11 cellular contexts compared by ENCODE assay signal in genomic region chr14:91112172-91112571, GRCh38. TPM values are rescaled to one million over a fixed set of nuclear protein-coding genes. Genes with fewer than 3 reads are reported as not detected.
A peak's percentile ranks its signal among the peaks of the same experiment; 100 is the strongest.
DNase-seq lines count a peak whose midpoint lies in the region; ATAC-seq and TF ChIP-seq lines count a peak whose summit lies in the region.
"Had no signal": no experiment of that assay in that cellular context is flagged by ENCODE, and none has a peak within 500 bp of the region (broad histone marks: within the 10 kb centered on the region; RNA-seq: fewer than 3 reads in every experiment).

No MANE protein-coding gene starts in this region.

- H3K27ac ChIP-seq in neural progenitor cell, result no peak overlapping the region

- H3K36me3 ChIP-seq in neural progenitor cell, result no peaks in the 10 kb centered on the region
- H3K36me3 ChIP-seq: uterus had no signal

- H3K4me3 Mint-ChIP-seq in activated CD4-positive, alpha-beta T cell treated with anti-CD3 and anti-CD28 coated beads, Interleukin-2, amount 10 ng/mL, durations not matched to agents 24 days and 14 days, result peak overlapping the region; percentile 54
- peak overlapping the region; percentile 96 for H3K4me3 Mint-ChIP-seq in activated naive CD8-positive, alpha-beta T cell treated with anti-CD3 and anti-CD28 coated beads, Interleukin-2, amount 10 ng/mL, durations not matched to agents 7 days and 5 days
- H3K4me3 Mint-ChIP-seq in neural progenitor cell, result peak overlapping the region; percentile 57

- H2AFZ ChIP-seq in neural progenitor cell (replicated peaks), result no peak overlapping the region

- ATAC-seq in activated naive CD8-positive, alpha-beta T cell treated with anti-CD3 and anti-CD28 coated beads, Interleukin-2, amount 10 ng/mL, durations not matched to agents 7 days and 5 days (ENCODE audit: low read depth), result no peak
- ATAC-seq in HG02884 (IDR thresholded peaks at IDR 0.05; ENCODE audit: unreplicated experiment) (no peak), GM18873 (IDR thresholded peaks at IDR 0.05; ENCODE audit: low FRiP score, unreplicated experiment) (no peak), GM21786 (IDR thresholded peaks at IDR 0.05; ENCODE audit: unreplicated experiment) (no peak)

- H3K27ac Mint-ChIP-seq in activated CD4-positive, alpha-beta T cell treated with anti-CD3 and anti-CD28 coated beads, Interleukin-2, amount 10 ng/mL, durations not matched to agents 24 days and 14 days, result peak overlapping the region; percentile 59
- H3K27ac Mint-ChIP-seq in activated naive CD8-positive, alpha-beta T cell treated with anti-CD3 and anti-CD28 coated beads, Interleukin-2, amount 10 ng/mL, durations not matched to agents 7 days and 5 days, result peak overlapping the region; percentile 95
- H3K27ac Mint-ChIP-seq in neural progenitor cell, result peak overlapping the region; percentile 70

- H3K4me2 ChIP-seq in neural progenitor cell, result no peak overlapping the region

- H3K79me2 ChIP-seq in neural progenitor cell (ENCODE audit: low read depth), result peaks cover 24% of the 10 kb centered on the region

- no peaks in the 10 kb centered on the region for H3K27me3 ChIP-seq in neural progenitor cell
- H3K27me3 ChIP-seq: uterus had no signal

- H3K36me3 Mint-ChIP-seq in activated CD4-positive, alpha-beta T cell treated with anti-CD3 and anti-CD28 coated beads, Interleukin-2, amount 10 ng/mL, durations not matched to agents 24 days and 14 days (ENCODE audit: low read depth), result peaks cover 9% of the 10 kb centered on the region
- H3K36me3 Mint-ChIP-seq in activated naive CD8-positive, alpha-beta T cell treated with anti-CD3 and anti-CD28 coated beads, Interleukin-2, amount 10 ng/mL, durations not matched to agents 7 days and 5 days, result peaks cover 23% of the 10 kb centered on the region
- H3K36me3 Mint-ChIP-seq in neural progenitor cell, result no peaks in the 10 kb centered on the region

- POLR2A ChIA-PET in activated naive CD8-positive, alpha-beta T cell treated with anti-CD3 and anti-CD28 coated beads, Interleukin-2, amount 10 ng/mL, durations not matched to agents 7 days and 5 days (lab: Charles Lee), result interaction anchor here (0.6 kb wide), 1 partner anchor 16 kb away, joined by 4 read pairs; no protein-coding TSS in a partner anchor

- H3K4me1 Mint-ChIP-seq in activated CD4-positive, alpha-beta T cell treated with anti-CD3 and anti-CD28 coated beads, Interleukin-2, amount 10 ng/mL, durations not matched to agents 24 days and 14 days, result peaks cover 64% of the 10 kb centered on the region
- peaks cover 56% of the 10 kb centered on the region for H3K4me1 Mint-ChIP-seq in activated naive CD8-positive, alpha-beta T cell treated with anti-CD3 and anti-CD28 coated beads, Interleukin-2, amount 10 ng/mL, durations not matched to agents 7 days and 5 days
- H3K4me1 Mint-ChIP-seq in neural progenitor cell, result peaks cover 39% of the 10 kb centered on the region

- no peak overlapping the region for H3K9ac ChIP-seq in neural progenitor cell

- no peak for DNase-seq in activated CD4-positive, alpha-beta T cell treated with anti-CD3 and anti-CD28 coated beads, Interleukin-2, amount 10 ng/mL, durations not matched to agents 24 days and 14 days
- DNase-seq in activated CD4-positive, alpha-beta T cell treated with anti-CD3 and anti-CD28 coated beads, Interleukin-2, amount 50 U/mL, for 1 hour, result no peak
- DNase-seq in NCI-H2107 treated with DMSO at 0.1 percent for 48 hours (lab: John Stamatoyannopoulos, UW; ENCODE audit: unreplicated experiment) (peak; percentile 95), neural progenitor cell (ENCODE audit: low spot score) (no peak)
- DNase-seq in activated naive CD8-positive, alpha-beta T cell treated with anti-CD3 and anti-CD28 coated beads, Interleukin-2, amount 10 ng/mL, durations not matched to agents 7 days and 5 days, result no peak
- DNase-seq: activated CD4-positive, alpha-beta T cell treated with anti-CD3 and anti-CD28 coated beads for 1 hour; hypothalamus; uterus had no signal

- H3K9me3 ChIP-seq in neural progenitor cell (ENCODE audit: low read depth), result no peaks in the 10 kb centered on the region
- H3K9me3 ChIP-seq: uterus had no signal

- no peaks in the 10 kb centered on the region for H3K27me3 Mint-ChIP-seq in activated CD4-positive, alpha-beta T cell treated with anti-CD3 and anti-CD28 coated beads, Interleukin-2, amount 10 ng/mL, durations not matched to agents 24 days and 14 days
- H3K27me3 Mint-ChIP-seq in activated naive CD8-positive, alpha-beta T cell treated with anti-CD3 and anti-CD28 coated beads, Interleukin-2, amount 10 ng/mL, durations not matched to agents 7 days and 5 days, result no peaks in the 10 kb centered on the region
- H3K27me3 Mint-ChIP-seq in neural progenitor cell (ENCODE audit: insufficient read depth, low read depth), result peaks cover 2% of the 10 kb centered on the region

- peaks cover 41% of the 10 kb centered on the region for H3K4me1 ChIP-seq in neural progenitor cell

- intact Hi-C loops in activated CD4-positive, alpha-beta T cell treated with anti-CD3 and anti-CD28 coated beads, Interleukin-2, amount 10 ng/mL, durations not matched to agents 24 days and 14 days (cut with micrococcal nuclease), result no loop called here

- no peak for TF ChIP-seq CTCF in neural progenitor cell (IDR thresholded peaks at IDR 0.05)

- no peaks in the 10 kb centered on the region for H4K20me1 ChIP-seq in neural progenitor cell (ENCODE audit: low read depth)

- no peaks in the 10 kb centered on the region for H3K9me3 Mint-ChIP-seq in activated CD4-positive, alpha-beta T cell treated with anti-CD3 and anti-CD28 coated beads, Interleukin-2, amount 10 ng/mL, durations not matched to agents 24 days and 14 days
- H3K9me3 Mint-ChIP-seq in activated naive CD8-positive, alpha-beta T cell treated with anti-CD3 and anti-CD28 coated beads, Interleukin-2, amount 10 ng/mL, durations not matched to agents 7 days and 5 days, result no peaks in the 10 kb centered on the region
- H3K9me3 Mint-ChIP-seq in neural progenitor cell, result no peaks in the 10 kb centered on the region

- H3F3A ChIP-seq in neural progenitor cell (ENCODE audit: low read depth), result peaks cover 33% of the 10 kb centered on the region

- no peak overlapping the region for H3K4me3 ChIP-seq in neural progenitor cell
- H3K4me3 ChIP-seq: uterus had no signal

RNA-seq across cellular contexts. Expression of gene DGLUCY, which starts 1.7 kb away (rescaled TPM):
- 28.1 and 30.1 TPM in 2 replicates for total RNA-seq in activated CD4-positive, alpha-beta T cell treated with anti-CD3 and anti-CD28 coated beads, Interleukin-2, amount 10 ng/mL, durations not matched to agents 24 days and 14 days
- 100 to 1,000 TPM; 135 to 136 TPM for total RNA-seq in activated naive CD8-positive, alpha-beta T cell treated with anti-CD3 and anti-CD28 coated beads, Interleukin-2, amount 10 ng/mL, durations not matched to agents 7 days and 5 days
- total RNA-seq in neural progenitor cell (ENCODE audit: low replicate concordance), result 17.0 and 47.2 TPM in 2 replicates

RNA-seq across cellular contexts. Expression of gene RPS6KA5, which starts 51.7 kb away (rescaled TPM):
- 13.5 and 13.8 TPM in 2 replicates for total RNA-seq in activated CD4-positive, alpha-beta T cell treated with anti-CD3 and anti-CD28 coated beads, Interleukin-2, amount 10 ng/mL, durations not matched to agents 24 days and 14 days
- 10 to 100 TPM; 45.3 to 48.1 TPM for total RNA-seq in activated naive CD8-positive, alpha-beta T cell treated with anti-CD3 and anti-CD28 coated beads, Interleukin-2, amount 10 ng/mL, durations not matched to agents 7 days and 5 days
- total RNA-seq in neural progenitor cell (ENCODE audit: low replicate concordance), result 6.1 and 8.3 TPM in 2 replicates
